8 cellular contexts compared by ENCODE assay signal in the genomic region with DNA sequence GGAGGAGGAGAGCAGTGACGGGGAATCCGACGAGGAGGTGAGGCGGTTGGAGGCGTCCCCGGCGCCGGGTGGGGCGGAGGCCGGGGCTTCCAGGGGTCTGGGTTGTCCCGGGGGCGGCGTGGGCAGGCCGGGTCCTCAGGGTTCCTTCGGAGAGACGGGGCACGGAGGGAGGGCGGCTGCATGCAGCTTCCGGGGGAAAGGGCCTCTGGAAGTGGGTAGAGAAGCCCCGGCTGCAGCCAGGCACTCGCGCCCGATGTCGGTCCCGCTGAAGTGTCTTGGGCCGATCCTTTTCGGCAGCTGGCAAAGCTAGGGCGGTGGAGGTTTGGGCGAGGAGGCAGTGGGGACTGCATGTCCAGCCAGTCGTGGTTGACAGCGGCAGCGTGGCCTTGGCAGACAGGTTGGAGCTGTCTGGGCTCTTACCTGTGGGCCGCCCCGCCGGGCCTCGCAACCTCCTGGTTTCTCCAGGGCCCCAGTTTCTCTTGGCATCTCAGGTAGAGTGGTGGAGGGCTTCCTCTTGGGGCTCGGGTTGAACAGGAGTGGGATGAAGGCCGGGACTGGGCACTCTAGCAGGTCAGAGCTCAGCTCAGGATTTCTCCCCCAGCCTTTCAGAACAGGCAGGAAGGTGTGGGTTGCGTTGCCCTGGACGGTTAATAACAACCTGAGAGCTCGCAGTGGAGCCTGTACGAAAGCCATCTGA. TPM values are rescaled to one million over a fixed set of nuclear protein-coding genes. Genes with fewer than 3 reads are reported as not detected.
DNase-seq lines count a peak whose midpoint lies in the region; ATAC-seq and TF ChIP-seq lines count a peak whose summit lies in the region.

No MANE protein-coding gene starts in this region.

- no peaks in the 10 kb centered on the region for H3K9me3 ChIP-seq in iPS-15b (ENCODE audit: control insufficient read depth, insufficient read depth, low read length)
- no peaks in the 10 kb centered on the region for H3K9me3 ChIP-seq in smooth muscle cell (replicated peaks; ENCODE audit: low read depth)

- peaks cover 30% of the 10 kb centered on the region for H3K36me3 ChIP-seq in iPS-15b (ENCODE audit: control insufficient read depth, insufficient read depth, low read length)
- H3K36me3 ChIP-seq in smooth muscle cell (ENCODE audit: low read depth): no peaks in the 10 kb centered on the region

- peak overlapping the region; percentile 86 for H3K4me2 ChIP-seq in smooth muscle cell

- peaks cover 39% of the 10 kb centered on the region for H3K79me2 ChIP-seq in smooth muscle cell (ENCODE audit: low read depth)

- no peaks in the 10 kb centered on the region for H3K4me1 ChIP-seq in iPS-15b (ENCODE audit: control insufficient read depth, insufficient read depth, low read length)
- H3K4me1 ChIP-seq in smooth muscle cell (ENCODE audit: low read depth): peaks cover 12% of the 10 kb centered on the region

- H3K9ac ChIP-seq in iPS-15b (ENCODE audit: low read depth, low read length) (peak overlapping the region; percentile 60), smooth muscle cell (ENCODE audit: low read depth) (peak overlapping the region; percentile 69)

- H3K4me3 ChIP-seq in AG10803 (ENCODE audit: low read length) (peak overlapping the region; percentile 91), iPS-15b (ENCODE audit: low read depth, low read length) (peak overlapping the region; percentile 95), smooth muscle cell (peak overlapping the region; percentile 88)

- peak; percentile 4 for ATAC-seq in GM19467 (IDR thresholded peaks at IDR 0.05; ENCODE audit: unreplicated experiment)
- no peak for ATAC-seq in GM21717 (IDR thresholded peaks at IDR 0.05; ENCODE audit: unreplicated experiment)

- DNase-seq in AG10803 (ENCODE audit: low read depth) (peak; percentile 11), RKO (ENCODE audit: low spot score) (peak; percentile 24), smooth muscle cell (lab: John Stamatoyannopoulos, UW; ENCODE audit: unreplicated experiment) (no peak), inferior parietal cortex (ENCODE audit: extremely low spot score) (no peak)

- H3K27me3 ChIP-seq in iPS-15b (ENCODE audit: control insufficient read depth, insufficient read depth, low read length): peaks cover 8% of the 10 kb centered on the region
- no peaks in the 10 kb centered on the region for H3K27me3 ChIP-seq in smooth muscle cell (ENCODE audit: low read depth)

- H4K20me1 ChIP-seq in smooth muscle cell (ENCODE audit: low read depth): peaks cover 25% of the 10 kb centered on the region

- H2AFZ ChIP-seq in smooth muscle cell (ENCODE audit: low read depth): no peak overlapping the region

- TF ChIP-seq CTCF in AG10803 (conservative IDR thresholded peaks at IDR 0.05; ENCODE audit: low read length) (no peak), smooth muscle cell (IDR thresholded peaks at IDR 0.05; ENCODE audit: borderline replicate concordance, insufficient read depth, poor library complexity, severe bottlenecking) (no peak)

- 1% methylated on average over 37 to 42 of the region's 42 CpGs for WGBS in adipose tissue, 3 donors
- WGBS in smooth muscle cell (ENCODE audit: low lambda C conversion rate): 3% methylated on average over 26 of the region's 42 CpGs

- H3K27ac ChIP-seq in adipose tissue (ENCODE audit: low read depth, low read length) (peak overlapping the region; percentile 76), smooth muscle cell (ENCODE audit: low read depth) (peak overlapping the region; percentile 71)

- no peaks in the 10 kb centered on the region for H3F3A ChIP-seq in smooth muscle cell (ENCODE audit: low read depth)

RNA-seq across cellular contexts. Expression of gene KMT2B, which starts 0.7 kb away (rescaled TPM):
- polyA plus RNA-seq in adipose tissue (10 to 100 TPM; 21.1 to 34.3 (median 29.4) TPM), smooth muscle cell (8.8 and 11.2 TPM in 2 replicates)
- total RNA-seq in smooth muscle cell: 10.5 and 31.1 TPM in 2 replicates

RNA-seq across cellular contexts. Expression of gene ZBTB32, which starts 14.1 kb away (rescaled TPM):
- polyA plus RNA-seq in adipose tissue (under 1 TPM in 2 of 3 donors, not detected in 1; 0.07 to 0.12 TPM), smooth muscle cell (1.0 and 1.3 TPM in 2 replicates)
- not detected in 2 replicates for total RNA-seq in smooth muscle cell

RNA-seq across cellular contexts. Expression of gene IGFLR1, which starts 23.8 kb away (rescaled TPM):
- polyA plus RNA-seq in adipose tissue (10 to 100 TPM; 17.4 to 30.4 (median 19.8) TPM), smooth muscle cell (1.4 and 6.3 TPM in 2 replicates)
- 1.2 and 1.7 TPM in 2 replicates for total RNA-seq in smooth muscle cell

RNA-seq across cellular contexts. Expression of gene U2AF1L4, which starts 26.7 kb away (rescaled TPM):
- polyA plus RNA-seq in adipose tissue (10 to 100 TPM; 13.2 to 30.3 (median 28.8) TPM), smooth muscle cell (29.3 and 31.5 TPM in 2 replicates)
- total RNA-seq in smooth muscle cell: 14.6 and 17.0 TPM in 2 replicates

RNA-seq across cellular contexts. Expression of gene PSENEN, which starts 27.0 kb away (rescaled TPM):
- polyA plus RNA-seq in adipose tissue (10 to 100 TPM; 37.2 to 57.2 (median 49.9) TPM), smooth muscle cell (137 and 167 TPM in 2 replicates)
- total RNA-seq in smooth muscle cell: 53.3 and 65.4 TPM in 2 replicates

Comparison
In these comparisons a context has a peak if more than half of its experiments do, and no peak if none do; other contexts are left out.
1. DNase-seq: peak in AG10803 (single experiment) and RKO (single experiment); none in smooth muscle cell (single experiment) and inferior parietal cortex (single experiment).
2. Peak in every context shown above with its lines, with median percentiles within 50 percentile points of each other: H3K4me3 ChIP-seq.